In the genomic region with DNA sequence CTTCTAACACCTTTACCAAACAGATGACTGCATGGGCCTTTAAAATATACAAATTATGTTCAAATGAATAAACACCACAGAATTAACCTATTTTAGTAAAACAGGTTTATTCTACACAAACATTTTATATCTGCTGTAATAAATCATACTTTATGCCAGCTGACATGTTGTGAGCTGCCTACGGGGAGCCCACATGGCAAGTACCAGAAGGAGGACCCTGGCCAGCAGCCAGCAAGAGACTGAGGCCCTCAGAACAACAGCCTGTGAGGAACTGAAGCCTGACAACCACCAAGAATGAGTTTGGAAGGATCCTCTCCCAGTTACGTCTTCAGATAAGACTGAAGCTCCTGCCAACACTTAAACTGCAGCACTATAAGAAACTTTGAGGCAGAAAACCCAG, we compare ENCODE assay signal across 10 cellular contexts.
DNase-seq lines count a peak whose midpoint lies in the region; ATAC-seq and TF ChIP-seq lines count a peak whose summit lies in the region.
"Had no signal": no experiment of that assay in that cellular context is flagged by ENCODE, and none has a peak within 500 bp of the region (broad histone marks: within the 10 kb centered on the region; RNA-seq: fewer than 3 reads in every experiment).

No MANE protein-coding gene starts in this region.

- WGBS in tibial nerve, 2 donors, result 35 to 36% methylated on average over 2 of the region's 2 CpGs

- no peak for ATAC-seq in GM19351 (IDR thresholded peaks at IDR 0.05; ENCODE audit: unreplicated experiment)

- TF ChIP-seq EP300 in tibial nerve (IDR thresholded peaks at IDR 0.05), result no peak

- no peaks in the 10 kb centered on the region for H3K9me3 ChIP-seq in tibial nerve

- H3K27ac ChIP-seq in VCaP (peak overlapping the region; percentile 23; the same call in 1 of the 2 replicates), tibial nerve (no peak overlapping the region)

- peaks cover 0 to 17% (median 6%) of the 10 kb centered on the region in 4 donors for H3K4me1 ChIP-seq in tibial nerve

- TF ChIP-seq POLR2A in tibial nerve (IDR thresholded peaks at IDR 0.05), result no peak

- TF ChIP-seq CTCF in VCaP (conservative IDR thresholded peaks at IDR 0.05), result no peak
- TF ChIP-seq CTCF in tibial nerve (IDR thresholded peaks at IDR 0.05), result no peak
- no peak for TF ChIP-seq CTCF in GM20000 (IDR thresholded peaks at IDR 0.05; ENCODE audit: extremely low read depth, missing control alignments)

- H3K36me3 ChIP-seq in tibial nerve, result no peaks in the 10 kb centered on the region

- no peaks in the 10 kb centered on the region for H3K27me3 ChIP-seq in tibial nerve

- DNase-seq in NCI-H748 (lab: John Stamatoyannopoulos, UW; ENCODE audit: unreplicated experiment), result peak; percentile 23
- no peak for DNase-seq in NCI-H748 treated with DMSO at 0.1 percent for 48 hours (lab: John Stamatoyannopoulos, UW)
- peak; percentile 27 for DNase-seq in inferior parietal cortex (ENCODE audit: extremely low spot score)
- DNase-seq in tibial nerve (ENCODE audit: low spot score in 2 of 2), result peak; percentile 19 to 44
- no peak for DNase-seq in GM20000 (ENCODE audit: low spot score)
- DNase-seq in GF-D8 (lab: John Stamatoyannopoulos, UW), result no peak
- DNase-seq: Karpas-422, nephron progenitor cell had no signal

- no peak overlapping the region for H3K4me3 ChIP-seq in tibial nerve

Comparison
In these comparisons a context has a peak if more than half of its experiments do, and no peak if none do; other contexts are left out.
1. DNase-seq: peak in NCI-H748 (single experiment), inferior parietal cortex (single experiment) and tibial nerve (2 of 2); none in NCI-H748 treated with DMSO at 0.1 percent for 48 hours (single experiment), GM20000 (single experiment) and GF-D8 (single experiment).